In the genomic region with DNA sequence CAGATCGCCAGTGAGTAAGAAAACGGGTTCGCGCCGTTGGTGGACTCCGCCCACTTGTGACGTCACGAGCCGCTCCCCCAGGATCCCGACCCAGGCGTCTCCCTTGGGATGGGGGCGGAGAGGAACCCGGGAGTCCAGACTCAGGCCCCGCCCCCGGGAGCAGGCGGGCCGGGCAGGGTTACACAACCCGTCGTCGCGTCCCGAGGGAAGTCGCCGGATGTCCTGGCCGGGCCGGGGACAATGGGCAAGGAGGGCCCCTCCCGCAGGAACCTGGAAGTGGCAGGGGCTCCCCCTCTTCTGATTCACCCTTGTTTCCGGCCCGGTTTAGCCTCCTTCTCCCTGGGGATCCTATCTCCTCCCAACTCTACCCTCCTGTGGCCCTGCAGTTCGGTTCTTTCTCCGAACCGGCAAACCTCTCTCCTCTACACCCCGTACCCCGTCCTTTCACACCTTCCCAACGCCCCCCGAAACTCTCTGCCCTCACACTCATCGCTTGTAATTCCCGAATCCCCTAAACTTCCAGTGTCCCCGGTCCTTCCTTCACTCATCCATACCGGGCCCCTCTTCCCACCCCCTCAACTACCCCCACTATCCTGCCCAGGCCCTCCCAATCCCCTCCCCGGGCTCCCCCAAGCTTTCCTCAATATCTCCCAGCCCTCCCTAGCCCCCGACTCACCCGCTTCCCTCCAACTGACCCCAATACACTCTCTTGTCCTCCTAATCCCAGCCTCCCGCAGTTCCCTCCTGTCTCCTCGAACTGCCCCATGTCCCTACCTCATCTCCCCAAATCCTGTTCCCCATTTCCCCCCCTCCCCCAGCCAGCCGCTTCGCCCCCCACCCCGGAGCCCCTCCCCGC, we compare ENCODE assay signal across 1 cellular context.
A peak's percentile ranks its signal among the peaks of the same experiment; 100 is the strongest.
TF ChIP-seq lines count a peak whose summit lies in the region.

No MANE protein-coding gene starts in this region.

TF ChIP-seq in GM23338, 12 proteins besides CTCF, POLR2A, EP300 and RAD21 (continued from another document):
- TF ChIP-seq JUNB (IDR thresholded peaks at IDR 0.05; ENCODE audit: unreplicated experiment) = no peak
- TF ChIP-seq POLR2AphosphoS5 (IDR thresholded peaks at IDR 0.05; ENCODE audit: low read depth) = peak; percentile 59
- no peak for TF ChIP-seq ZNF462 (CRISPR knock-in tag; IDR thresholded peaks at IDR 0.05)
